Comparison of ENCODE assay signal across 16 cellular contexts in the genomic region with DNA sequence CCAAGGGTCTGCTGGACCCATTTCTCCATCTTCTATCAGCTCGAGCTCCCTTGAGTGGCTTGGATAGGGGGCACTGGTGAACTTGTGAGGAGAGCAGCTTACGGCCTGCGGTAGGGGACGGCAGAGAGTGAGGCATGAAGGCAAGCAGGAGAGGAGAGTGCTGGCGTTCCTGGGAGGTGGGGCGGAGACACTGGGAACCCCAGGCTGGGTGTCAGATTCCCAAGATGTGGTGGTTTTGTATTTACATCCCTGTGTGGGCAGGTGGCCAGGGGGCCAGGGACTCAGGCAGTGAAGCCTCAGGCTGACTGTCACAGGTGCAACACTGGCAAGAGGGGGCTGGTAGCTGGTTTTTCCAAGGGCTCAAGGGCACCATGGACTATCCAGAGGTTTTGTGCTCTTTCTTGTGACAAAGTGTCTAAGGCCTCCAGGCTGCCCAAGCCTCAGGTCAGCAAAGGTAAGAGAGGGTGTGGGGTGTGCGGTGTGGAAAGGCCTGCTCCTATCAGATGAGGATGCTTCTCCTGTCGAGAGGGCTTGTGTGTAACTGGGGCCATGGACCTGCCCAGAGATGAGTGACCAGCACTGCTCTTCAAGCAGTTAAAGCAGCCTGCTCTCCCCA. TPM values are rescaled to one million over a fixed set of nuclear protein-coding genes. Genes with fewer than 3 reads are reported as not detected.
DNase-seq lines count a peak whose midpoint lies in the region; ATAC-seq and TF ChIP-seq lines count a peak whose summit lies in the region.
"Had no signal": no experiment of that assay in that cellular context is flagged by ENCODE, and none has a peak within 500 bp of the region (broad histone marks: within the 10 kb centered on the region; RNA-seq: fewer than 3 reads in every experiment).

No MANE protein-coding gene starts in this region.

- DNase-seq in GM23338 (ENCODE audit: low spot score) (peak; percentile 49), NCI-H526 treated with DMSO at 0.1 percent for 48 hours (lab: John Stamatoyannopoulos, UW) (peak; percentile 29), endodermal cell (peak; percentile 77), trophoblast cell (no peak), prostate gland (ENCODE audit: low spot score) (no peak), GM13976 (ENCODE audit: low spot score) (no peak)
- no peak for DNase-seq in CD8-positive, alpha-beta memory T cell
- DNase-seq: C1 segment of cervical spinal cord, KBM-7, NCI-H1436 treated with DMSO at 0.1 percent for 48 hours, NCI-H446 treated with DMSO at 0.1 percent for 48 hours, RPMI8226, T1000 had no signal

- peaks cover 12% of the 10 kb centered on the region for H3K36me3 Mint-ChIP-seq in GM23338 (ENCODE audit: low read depth)
- H3K36me3 Mint-ChIP-seq in endodermal cell (ENCODE audit: low read depth): no peaks in the 10 kb centered on the region
- H3K36me3 Mint-ChIP-seq in CD8-positive, alpha-beta memory T cell: no peaks in the 10 kb centered on the region

- in situ Hi-C loops in GM13976 (cut with MboI; ENCODE audit: low sequenced_read_pairs, unreplicated experiment): no loop called here

- H3K9me3 ChIP-seq in endodermal cell (ENCODE audit: control insufficient read depth, low read length) (peaks cover 17% of the 10 kb centered on the region), trophoblast cell (ENCODE audit: insufficient read depth, low read depth, low read length) (no peaks in the 10 kb centered on the region), prostate gland (no peaks in the 10 kb centered on the region)
- no peaks in the 10 kb centered on the region for H3K9me3 ChIP-seq in CD8-positive, alpha-beta memory T cell (ENCODE audit: low read length)
- H3K9me3 ChIP-seq: SJSA1 had no signal

- H3K4me3 Mint-ChIP-seq in GM23338 (no peak overlapping the region), endodermal cell (no peak overlapping the region)
- no peak overlapping the region for H3K4me3 Mint-ChIP-seq in CD8-positive, alpha-beta memory T cell

- H3K4me2 ChIP-seq in GM23338: no peak overlapping the region
- no peak overlapping the region for H3K4me2 ChIP-seq in trophoblast cell (ENCODE audit: low read length)

- H3K27me3 ChIP-seq in GM23338 (ENCODE audit: insufficient read depth): no peaks in the 10 kb centered on the region
- no peaks in the 10 kb centered on the region for H3K27me3 ChIP-seq in endodermal cell (ENCODE audit: control insufficient read depth, insufficient read depth, low read length, poor library complexity, severe bottlenecking)
- no peaks in the 10 kb centered on the region for H3K27me3 ChIP-seq in trophoblast cell (ENCODE audit: insufficient read depth, low read length)
- H3K27me3 ChIP-seq in prostate gland (replicated peaks; ENCODE audit: insufficient read depth): no peaks in the 10 kb centered on the region
- no peaks in the 10 kb centered on the region for H3K27me3 ChIP-seq in CD8-positive, alpha-beta memory T cell (ENCODE audit: insufficient read depth, low read length, poor library complexity, severe bottlenecking)
- H3K27me3 ChIP-seq: SJSA1 had no signal

- peaks cover 10% of the 10 kb centered on the region for H3K27me3 Mint-ChIP-seq in GM23338 (ENCODE audit: insufficient read depth, low read depth, poor library complexity)
- H3K27me3 Mint-ChIP-seq in endodermal cell (ENCODE audit: insufficient read depth): no peaks in the 10 kb centered on the region
- peaks cover 3 to 10% of the 10 kb centered on the region in 2 donors for H3K27me3 Mint-ChIP-seq in CD8-positive, alpha-beta memory T cell

- H3K36me3 ChIP-seq in GM23338 (ENCODE audit: insufficient read depth): no peaks in the 10 kb centered on the region
- no peaks in the 10 kb centered on the region for H3K36me3 ChIP-seq in endodermal cell (ENCODE audit: control insufficient read depth, insufficient read depth, low read length)
- no peaks in the 10 kb centered on the region for H3K36me3 ChIP-seq in trophoblast cell (ENCODE audit: control insufficient read depth in 1 of 2, insufficient read depth in 2 of 2, low read length in 2 of 2)
- no peaks in the 10 kb centered on the region for H3K36me3 ChIP-seq in prostate gland
- H3K36me3 ChIP-seq in CD8-positive, alpha-beta memory T cell (ENCODE audit: insufficient read depth, low read length): no peaks in the 10 kb centered on the region
- H3K36me3 ChIP-seq: SJSA1 had no signal

- no peak overlapping the region for H4K12ac ChIP-seq in trophoblast cell (ENCODE audit: low read depth, low read length)

- H3F3A ChIP-seq in GM23338 (replicated peaks; ENCODE audit: low read depth): no peaks in the 10 kb centered on the region

- no peak overlapping the region for H3K27ac ChIP-seq in GM23338 (ENCODE audit: low read depth)
- H3K27ac ChIP-seq in endodermal cell (ENCODE audit: low read depth, low read length): no peak overlapping the region
- H3K27ac ChIP-seq in trophoblast cell (ENCODE audit: low read depth, low read length): no peak overlapping the region
- no peak overlapping the region for H3K27ac ChIP-seq in prostate gland
- no peak overlapping the region for H3K27ac ChIP-seq in CD8-positive, alpha-beta memory T cell (ENCODE audit: low read depth, low read length)
- H3K27ac ChIP-seq: HL-60 had no signal

- H4K20me1 ChIP-seq in GM23338 (replicated peaks; ENCODE audit: insufficient read depth): no peaks in the 10 kb centered on the region

- H3K4me3 ChIP-seq in GM23338 (no peak overlapping the region), endodermal cell (ENCODE audit: low read length) (no peak overlapping the region), trophoblast cell (ENCODE audit: low read depth, low read length) (no peak overlapping the region), prostate gland (no peak overlapping the region)
- no peak overlapping the region for H3K4me3 ChIP-seq in CD8-positive, alpha-beta memory T cell (ENCODE audit: low read length)
- H3K4me3 ChIP-seq: SJSA1 had no signal

- H2AFZ ChIP-seq in GM23338: no peak overlapping the region
- no peak overlapping the region for H2AFZ ChIP-seq in trophoblast cell (ENCODE audit: insufficient read depth, low read length, poor library complexity)

- H2AK5ac ChIP-seq in trophoblast cell (ENCODE audit: low read length): no peak overlapping the region

- no peak overlapping the region for H3K18ac ChIP-seq in trophoblast cell (ENCODE audit: low read length)

- ATAC-seq in GM23338 (peak; percentile 78), GM21447 (IDR thresholded peaks at IDR 0.05; ENCODE audit: unreplicated experiment) (no peak)

- H3K9me2 ChIP-seq in GM23338 (ENCODE audit: insufficient read depth): no peaks in the 10 kb centered on the region

- H2BK12ac ChIP-seq in trophoblast cell (ENCODE audit: low read length): no peak overlapping the region

- H4K8ac ChIP-seq in trophoblast cell (ENCODE audit: low read depth, low read length): no peak overlapping the region

- no peak overlapping the region for H3K23ac ChIP-seq in trophoblast cell (ENCODE audit: low read length)

- peak overlapping the region; percentile 15 for H2BK5ac ChIP-seq in trophoblast cell (ENCODE audit: low read depth, low read length, poor library complexity)

- 92 to 93% methylated on average over 2 to 8 of the region's 8 CpGs for WGBS in endodermal cell (ENCODE audit: insufficient coverage in 1 of 2, insufficient read length in 1 of 2), 2 experiments
- no CpG with 5 or more reads among the region's 8 CpGs for WGBS in trophoblast cell (ENCODE audit: extremely low coverage, insufficient coverage, insufficient read length)
- 95% methylated on average over 8 of the region's 8 CpGs for WGBS in prostate gland

- intact Hi-C loops in prostate gland (cut with DNase I): no loop called here

- H3K14ac ChIP-seq in trophoblast cell (ENCODE audit: low read length): no peak overlapping the region

- H4K91ac ChIP-seq in trophoblast cell (ENCODE audit: low read depth, low read length): no peak overlapping the region

- H3K4me1 ChIP-seq in GM23338 (ENCODE audit: insufficient read depth) (peaks cover 27% of the 10 kb centered on the region), endodermal cell (ENCODE audit: control insufficient read depth, insufficient read depth, low read length) (peaks cover 8% of the 10 kb centered on the region), trophoblast cell (ENCODE audit: control insufficient read depth in 1 of 2, insufficient read depth in 2 of 2, low read length in 2 of 2) (peaks cover 8 to 12% of the 10 kb centered on the region in 2 experiments), prostate gland (replicated peaks) (no peaks in the 10 kb centered on the region)
- H3K4me1 ChIP-seq in CD8-positive, alpha-beta memory T cell (ENCODE audit: insufficient read depth, low read length): no peaks in the 10 kb centered on the region

- TF ChIP-seq CTCF in GM23338 (conservative IDR thresholded peaks at IDR 0.05; ENCODE audit: low read depth in 2 of 2) (peak in 1 of 2 experiments; percentile 48; a peak in 1 of 4 replicates), endodermal cell (conservative IDR thresholded peaks at IDR 0.05) (no peak), prostate gland (IDR thresholded peaks at IDR 0.05) (no peak), GM13976 (IDR thresholded peaks at IDR 0.05; ENCODE audit: borderline replicate concordance, control extremely low read depth, extremely low read depth, insufficient read depth, missing control alignments) (no peak)

- H3K9me3 Mint-ChIP-seq in GM23338: peaks cover 8% of the 10 kb centered on the region; the same call in 2 of the 3 replicates
- H3K9me3 Mint-ChIP-seq in endodermal cell: peaks cover 12% of the 10 kb centered on the region
- H3K9me3 Mint-ChIP-seq in CD8-positive, alpha-beta memory T cell: no peaks in the 10 kb centered on the region

- no peak overlapping the region for H3K4ac ChIP-seq in trophoblast cell (ENCODE audit: low read depth, low read length)

- H3K79me1 ChIP-seq in trophoblast cell (ENCODE audit: low read length): peaks cover 5% of the 10 kb centered on the region

- POLR2A ChIA-PET in CD8-positive, alpha-beta memory T cell (lab: Charles Lee): no interaction called here

- H2BK120ac ChIP-seq in trophoblast cell (ENCODE audit: insufficient read depth, low read length, poor library complexity): no peak overlapping the region

- H3K27ac Mint-ChIP-seq in GM23338 (no peak overlapping the region; the same call in 1 of the 2 replicates), endodermal cell (peak overlapping the region; percentile 69)
- no peak overlapping the region for H3K27ac Mint-ChIP-seq in CD8-positive, alpha-beta memory T cell

- no peak for TF ChIP-seq POLR2A in prostate gland (IDR thresholded peaks at IDR 0.05)

- H3K4me1 Mint-ChIP-seq in GM23338: peaks cover 39% of the 10 kb centered on the region
- H3K4me1 Mint-ChIP-seq in endodermal cell: peaks cover 43% of the 10 kb centered on the region
- no peaks in the 10 kb centered on the region for H3K4me1 Mint-ChIP-seq in CD8-positive, alpha-beta memory T cell

- CTCF ChIA-PET in CD8-positive, alpha-beta memory T cell (lab: Charles Lee): no interaction called here

- H3K9ac ChIP-seq in endodermal cell (ENCODE audit: extremely low read depth, low read length, poor library complexity, severe bottlenecking) (no peak overlapping the region), trophoblast cell (ENCODE audit: low read length) (no peak overlapping the region)

- no peaks in the 10 kb centered on the region for H3K79me2 ChIP-seq in GM23338 (replicated peaks; ENCODE audit: insufficient read depth)
- no peaks in the 10 kb centered on the region for H3K79me2 ChIP-seq in trophoblast cell (ENCODE audit: control insufficient read depth, insufficient read depth, low read length, poor library complexity)

RNA-seq across cellular contexts. Expression of gene ROR1, which starts 45.1 kb away (rescaled TPM):
- total RNA-seq in GM23338 (2014; rRNA removed; shearing (Covaris generic)): 94.3 and 96.0 TPM in 2 replicates
- 53.8 and 59.7 TPM in 2 replicates for polyA plus RNA-seq in GM23338 (2016; fragmentation: Nextera tagmentation; extraction: Ambion mirVana)
- total RNA-seq in endodermal cell: 10 to 100 TPM; 77.4 to 77.9 TPM
- polyA plus RNA-seq in endodermal cell (2013, experiment 1 of 2): 28.6 TPM
- 27.2 TPM for polyA plus RNA-seq in endodermal cell (2013, experiment 2 of 2)
- polyA plus RNA-seq in trophoblast cell (2013): 29.9 and 31.0 TPM in 2 replicates
- total RNA-seq in prostate gland: 10 to 100 TPM in 1 of 2 donors, 1 to 10 TPM in 1; 7.3 to 11.1 TPM
- total RNA-seq in CD8-positive, alpha-beta memory T cell: not detected
- not detected for polyA plus RNA-seq in CD8-positive, alpha-beta memory T cell

Comparison
In these comparisons a context has a peak if more than half of its experiments do, and no peak if none do; other contexts are left out.
1. DNase-seq: peak in GM23338 (single experiment), NCI-H526 treated with DMSO at 0.1 percent for 48 hours (single experiment) and endodermal cell (single experiment); none in trophoblast cell (0 of 2), prostate gland (single experiment), GM13976 (single experiment) and CD8-positive, alpha-beta memory T cell (0 of 5).
2. RNA of gene ROR1, which starts 45.1 kb away (total RNA-seq): 94.3 to 96.0 TPM in GM23338, 77.4 to 77.9 TPM in endodermal cell and 7.3 to 11.1 TPM in prostate gland; not detected in CD8-positive, alpha-beta memory T cell; every median in the first group is over 4 times any median in the second.